Comparison of ENCODE assay signal across 8 cellular contexts in the genomic region with DNA sequence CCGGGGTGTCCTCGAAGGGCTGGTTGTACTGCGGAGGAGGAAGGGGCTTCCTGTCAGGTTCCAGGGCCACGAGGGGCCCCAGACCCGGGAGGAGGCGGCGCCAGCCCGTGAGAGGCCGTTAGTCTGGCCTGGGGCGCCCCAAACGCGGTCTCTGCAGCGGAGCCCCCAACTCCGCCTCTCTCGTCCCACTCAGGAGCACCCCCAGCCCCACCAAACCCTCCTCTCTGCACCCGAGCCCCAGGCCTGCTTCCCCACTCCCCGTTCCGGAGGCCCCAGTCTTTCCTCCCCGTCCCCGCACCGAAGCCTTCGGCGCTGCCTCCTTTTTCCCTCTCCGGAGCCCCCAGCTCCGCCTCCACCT. TPM values are rescaled to one million over a fixed set of nuclear protein-coding genes. Genes with fewer than 3 reads are reported as not detected.
DNase-seq lines count a peak whose midpoint lies in the region; ATAC-seq and TF ChIP-seq lines count a peak whose summit lies in the region.

No MANE protein-coding gene starts in this region.

- peak overlapping the region; percentile 25 for H3K27ac Mint-ChIP-seq in activated naive CD8-positive, alpha-beta T cell

- intact Hi-C loops in Right ventricle myocardium inferior (cut with DNase I) = no loop called here
- intact Hi-C loops in right lobe of liver (cut with DNase I) = no loop called here

- H3K9me3 ChIP-seq in right atrium auricular region = no peaks in the 10 kb centered on the region
- no peaks in the 10 kb centered on the region for H3K9me3 ChIP-seq in right lobe of liver

- H3K27ac ChIP-seq in right atrium auricular region = no peak overlapping the region
- H3K27ac ChIP-seq in right lobe of liver = no peak overlapping the region
- no peak overlapping the region for H3K27ac ChIP-seq in urinary bladder (ENCODE audit: low read depth)

- H3K9me3 Mint-ChIP-seq in activated naive CD8-positive, alpha-beta T cell (ENCODE audit: low read depth) = no peaks in the 10 kb centered on the region

- no peak for ATAC-seq in Right ventricle myocardium inferior
- no peak for ATAC-seq in right lobe of liver
- no peak for ATAC-seq in GM18868 (IDR thresholded peaks at IDR 0.05; ENCODE audit: unreplicated experiment)

- no peaks in the 10 kb centered on the region for H3K27me3 ChIP-seq in right atrium auricular region
- H3K27me3 ChIP-seq in right lobe of liver = no peaks in the 10 kb centered on the region

- peaks cover 16% of the 10 kb centered on the region for H3K4me1 Mint-ChIP-seq in activated naive CD8-positive, alpha-beta T cell (ENCODE audit: low read depth)

- H3K4me3 ChIP-seq in right atrium auricular region = peak overlapping the region; percentile 59 to 73
- peak overlapping the region; percentile 50 to 78 (median 64) for H3K4me3 ChIP-seq in right lobe of liver
- H3K4me3 ChIP-seq in urinary bladder (ENCODE audit: low read depth, low read length) = peak overlapping the region; percentile 54

- TF ChIP-seq CTCF in right atrium auricular region (IDR thresholded peaks at IDR 0.05) (no peak), right lobe of liver (IDR thresholded peaks at IDR 0.05) (no peak)

- peak overlapping the region; percentile 99 for H3K4me3 Mint-ChIP-seq in activated naive CD8-positive, alpha-beta T cell

- H3K36me3 ChIP-seq in right atrium auricular region = no peaks in the 10 kb centered on the region
- no peaks in the 10 kb centered on the region for H3K36me3 ChIP-seq in right lobe of liver
- no peaks in the 10 kb centered on the region for H3K36me3 ChIP-seq in urinary bladder (ENCODE audit: insufficient read depth)

- H3K4me1 ChIP-seq in right atrium auricular region = peaks cover 0 to 11% of the 10 kb centered on the region in 2 donors
- peaks cover 0 to 4% (median 2%) of the 10 kb centered on the region in 4 donors for H3K4me1 ChIP-seq in right lobe of liver
- no peaks in the 10 kb centered on the region for H3K4me1 ChIP-seq in urinary bladder (ENCODE audit: insufficient read depth)

- H3K36me3 Mint-ChIP-seq in activated naive CD8-positive, alpha-beta T cell = no peaks in the 10 kb centered on the region

- 0% methylated on average over 12 of the region's 25 CpGs for WGBS in right lobe of liver (ENCODE audit: insufficient coverage, low coverage, low lambda C conversion rate, missing lambda C conversion rate)
- under 1% methylated on average over 25 of the region's 25 CpGs for WGBS in urinary bladder

- DNase-seq in right atrium auricular region (ENCODE audit: low spot score) (no peak), Right ventricle myocardium inferior (ENCODE audit: missing footprints) (no peak), right lobe of liver (no peak), activated gamma-delta T cell treated with Interleukin-2 at 50 U/mL for 16 hours (no peak), NCI-H1694 treated with DMSO at 0.1 percent for 48 hours (lab: John Stamatoyannopoulos, UW) (no peak)

- TF ChIP-seq POLR2A in right lobe of liver (IDR thresholded peaks at IDR 0.05) = no peak

- peaks cover 2% of the 10 kb centered on the region for H3K27me3 Mint-ChIP-seq in activated naive CD8-positive, alpha-beta T cell

RNA-seq across cellular contexts. Expression of a gene that starts 0.5 kb away (rescaled TPM):
- total RNA-seq in right atrium auricular region (under 1 TPM; 0.16 to 0.37 TPM), Right ventricle myocardium inferior (0.41 TPM), right lobe of liver (1 to 10 TPM in 3 of 6 experiments, under 1 TPM in 3; 0.27 to 2.5 (median 0.89) TPM), urinary bladder (8.9 TPM)
- 0.27 TPM for polyA plus RNA-seq in urinary bladder
